Comparison of ENCODE assay signal across 8 cellular contexts in genomic region chr1:43238104-43238503, GRCh38. TPM values are rescaled to one million over a fixed set of nuclear protein-coding genes. Genes with fewer than 3 reads are reported as not detected.
DNase-seq lines count a peak whose midpoint lies in the region; ATAC-seq, FAIRE-seq and TF ChIP-seq lines count a peak whose summit lies in the region.

No MANE protein-coding gene starts in this region.

- FAIRE-seq in A204.1 (lab: Jason Lieb, UNC): peak; percentile 11

- DNase-seq in GF-D8 (lab: John Stamatoyannopoulos, UW) (peak; percentile 8), NCI-H2029 (lab: John Stamatoyannopoulos, UW) (peak; percentile 77), foreskin keratinocyte (peak; percentile 15 to 39), occipital lobe (lab: John Stamatoyannopoulos, UW) (peak; percentile 28)
- DNase-seq in activated CD4-positive, alpha-beta memory T cell treated with anti-CD3 and anti-CD28 coated beads for 36 hours: peak; percentile 53

- no peak overlapping the region for H3K27ac Mint-ChIP-seq in activated CD4-positive, alpha-beta memory T cell treated with anti-CD3 and anti-CD28 coated beads for 36 hours

- TF ChIP-seq CTCF in foreskin keratinocyte (conservative IDR thresholded peaks at IDR 0.05): peak; percentile 84

- POLR2A ChIA-PET in activated CD4-positive, alpha-beta memory T cell treated with anti-CD3 and anti-CD28 coated beads for 36 hours (lab: Charles Lee): no interaction called here

- peaks cover 1% of the 10 kb centered on the region for H3K27me3 Mint-ChIP-seq in activated CD4-positive, alpha-beta memory T cell treated with anti-CD3 and anti-CD28 coated beads for 36 hours

- intact Hi-C loops in activated CD4-positive, alpha-beta memory T cell treated with anti-CD3 and anti-CD28 coated beads for 36 hours (cut with micrococcal nuclease): loop anchor here (1.0 kb wide), 2 partner anchors 120 to 176 kb away; partner anchors contain the start of gene CDC20

- CTCF ChIA-PET in activated CD4-positive, alpha-beta memory T cell treated with anti-CD3 and anti-CD28 coated beads for 36 hours (lab: Charles Lee): interaction anchor here (3.1 to 4.2 kb wide), 2 partner anchors 11 to 176 kb away, joined by 13 to 16 read pairs; no protein-coding TSS in a partner anchor

- H3K4me1 ChIP-seq in foreskin keratinocyte: no peaks in the 10 kb centered on the region

- no peaks in the 10 kb centered on the region for H3K9me3 Mint-ChIP-seq in activated CD4-positive, alpha-beta memory T cell treated with anti-CD3 and anti-CD28 coated beads for 36 hours

- H3K4me3 Mint-ChIP-seq in activated CD4-positive, alpha-beta memory T cell treated with anti-CD3 and anti-CD28 coated beads for 36 hours: no peak overlapping the region

- no peak for ATAC-seq in foreskin keratinocyte
- ATAC-seq in GM18511 (IDR thresholded peaks at IDR 0.05; ENCODE audit: unreplicated experiment): no peak
- ATAC-seq in HG03520 (IDR thresholded peaks at IDR 0.05; ENCODE audit: unreplicated experiment): no peak

- H3K27me3 ChIP-seq in foreskin keratinocyte: no peaks in the 10 kb centered on the region

- H3K36me3 Mint-ChIP-seq in activated CD4-positive, alpha-beta memory T cell treated with anti-CD3 and anti-CD28 coated beads for 36 hours: no peaks in the 10 kb centered on the region

- no peak overlapping the region for H3K27ac ChIP-seq in foreskin keratinocyte

- no peaks in the 10 kb centered on the region for H3K4me1 Mint-ChIP-seq in activated CD4-positive, alpha-beta memory T cell treated with anti-CD3 and anti-CD28 coated beads for 36 hours (ENCODE audit: low read depth)

RNA-seq across cellular contexts. Expression of gene TMEM125, which starts 31.7 kb away (rescaled TPM):
- total RNA-seq in activated CD4-positive, alpha-beta memory T cell treated with anti-CD3 and anti-CD28 coated beads for 36 hours: under 1 TPM in 1 of 2 experiments, not detected in 1; 0.12 TPM
- total RNA-seq in foreskin keratinocyte (1.9 and 2.3 TPM in 2 replicates), occipital lobe (0.78 TPM)
- 1.8 and 2.7 TPM in 2 replicates for polyA plus RNA-seq in foreskin keratinocyte

RNA-seq across cellular contexts. Expression of gene C1orf210, which starts 47.3 kb away (rescaled TPM):
- total RNA-seq in activated CD4-positive, alpha-beta memory T cell treated with anti-CD3 and anti-CD28 coated beads for 36 hours: not detected
- 3.8 and 4.3 TPM in 2 replicates for total RNA-seq in foreskin keratinocyte
- polyA plus RNA-seq in foreskin keratinocyte: 5.2 and 6.4 TPM in 2 replicates
- not detected for total RNA-seq in occipital lobe

Comparison
In these comparisons a context has a peak if more than half of its experiments do, and no peak if none do; other contexts are left out.
1. DNase-seq: peak in every context shown above with its lines; median percentile 77 in NCI-H2029; 53 in activated CD4-positive, alpha-beta memory T cell treated with anti-CD3 and anti-CD28 coated beads for 36 hours; 28 in occipital lobe; 27 in foreskin keratinocyte; 8 in GF-D8.